In genomic region chr9:21520501-21521228, GRCh38 we compare ENCODE assay signal across 25 cellular contexts. TPM values are rescaled to one million over a fixed set of nuclear protein-coding genes. Genes with fewer than 3 reads are reported as not detected.
"Had no signal": no experiment of that assay in that cellular context is flagged by ENCODE, and none has a peak within 500 bp of the region (broad histone marks: within the 10 kb centered on the region; RNA-seq: fewer than 3 reads in every experiment).

No MANE protein-coding gene starts in this region.

- DNase-seq: Kasumi-1, MV-4-11, NCI-H1048, NCI-H1105, NCI-H1417, NCI-H1436 treated with DMSO at 0.1 percent for 48 hours, NCI-H1694 treated with DMSO at 0.1 percent for 48 hours, NCI-H1930, NCI-H2081, NCI-H2107, NCI-H2227 treated with DMSO at 0.1 percent for 48 hours, NCI-H524 treated with DMSO at 0.1 percent for 48 hours, NCI-H69, NCI-H774, SHP77 treated with DMSO at 0.1 percent for 48 hours had no signal

- H3K9ac ChIP-seq: KMS-11 had no signal

- H3K4me3 ChIP-seq: K562, SJSA1, SK-N-MC had no signal

- ATAC-seq: K562, Right ventricle myocardium inferior had no signal

- H3K9me3 ChIP-seq: SJSA1 had no signal

- FAIRE-seq: HTR-8/SVneo, K562, RCC 7860 had no signal

- H3K4me2 ChIP-seq: KMS-11 had no signal

- H3K27me3 ChIP-seq: SJSA1 had no signal

- H3K4me1 ChIP-seq: SJSA1 had no signal

- H3K27ac ChIP-seq: HL-60, KMS-11, RWPE1, SJSA1, SK-N-MC had no signal

RNA-seq across cellular contexts. Expression of gene IFNE, which starts 38.6 kb away (rescaled TPM):
- total RNA-seq: K562, Right ventricle myocardium inferior had no signal
- polyA plus RNA-seq: IgD-negative memory B cell, K562 had no signal
